12 cellular contexts compared by ENCODE assay signal in the genomic region with DNA sequence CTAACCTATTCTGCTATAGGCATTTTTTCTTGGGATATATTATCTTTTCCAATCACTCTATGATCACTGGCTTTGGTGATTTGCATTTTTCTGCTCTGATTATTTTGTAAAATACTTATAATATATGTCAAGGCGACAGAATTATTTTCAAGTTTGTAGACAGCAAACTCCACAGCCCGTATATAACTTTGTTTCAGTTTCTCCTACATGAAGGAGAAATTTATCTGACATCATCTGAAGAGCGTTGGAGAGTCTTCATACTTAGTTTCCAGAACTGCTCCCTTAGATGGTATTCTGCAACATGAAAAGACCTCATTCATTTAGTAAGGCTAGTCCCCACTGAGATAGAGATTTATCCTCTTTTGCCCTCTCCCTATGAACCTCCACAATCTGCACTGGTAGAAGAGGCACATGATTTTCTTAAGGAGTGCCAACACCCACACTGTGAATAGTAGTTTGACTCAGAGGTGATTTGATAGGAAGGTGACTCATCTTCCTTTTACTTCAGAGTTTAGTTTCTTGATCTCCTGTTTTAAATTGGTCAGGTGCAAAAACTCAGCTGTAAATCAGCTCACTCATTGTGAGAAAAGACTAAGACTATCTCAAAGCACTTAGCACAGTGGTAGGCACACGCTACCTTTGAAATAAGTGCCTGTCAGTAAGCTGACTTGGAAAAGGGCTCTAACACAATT.
DNase-seq lines count a peak whose midpoint lies in the region; ATAC-seq and TF ChIP-seq lines count a peak whose summit lies in the region.
"Had no signal": no experiment of that assay in that cellular context is flagged by ENCODE, and none has a peak within 500 bp of the region (broad histone marks: within the 10 kb centered on the region; RNA-seq: fewer than 3 reads in every experiment).

No MANE protein-coding gene starts in this region.

- CTCF ChIA-PET in HEK293 (lab: Yijun Ruan, JAX), result interaction anchor here (0.6 kb wide), 1 partner anchor 110 kb away, joined by 4 read pairs; no protein-coding TSS in a partner anchor

- H3K4me3 ChIP-seq in HEK293 (ENCODE audit: low read depth, low read length), result no peak overlapping the region
- H3K4me3 ChIP-seq: K562 had no signal

- H3K36me3 Mint-ChIP-seq in activated T-helper 2 cell treated with anti-CD3 and anti-CD28 coated beads, Interferon-gamma antibody, Interleukin-2, Interleukin-4, amounts not matched to agents 10 μg/mL and 5 μg/mL and 100 μg/mL, durations not matched to agents 14 hours and 24 hours and 36 hours (ENCODE audit: low read depth), result no peaks in the 10 kb centered on the region
- H3K36me3 Mint-ChIP-seq: naive thymus-derived CD4-positive, alpha-beta T cell had no signal

- POLR2A ChIA-PET in HEK293 (lab: Yijun Ruan, JAX), result interaction anchor here (0.7 kb wide), 1 partner anchor 1973 kb away, joined by 3 read pairs; no protein-coding TSS in a partner anchor

- no peaks in the 10 kb centered on the region for H3K9me3 Mint-ChIP-seq in activated T-helper 2 cell treated with anti-CD3 and anti-CD28 coated beads, Interferon-gamma antibody, Interleukin-2, Interleukin-4, amounts not matched to agents 10 μg/mL and 5 μg/mL and 100 μg/mL, durations not matched to agents 14 hours and 24 hours and 36 hours

- H3K4me1 ChIP-seq in HEK293 (ENCODE audit: control insufficient read depth, insufficient read depth, low read length), result no peaks in the 10 kb centered on the region

- H3K27ac Mint-ChIP-seq in activated T-helper 2 cell treated with anti-CD3 and anti-CD28 coated beads, Interferon-gamma antibody, Interleukin-2, Interleukin-4, amounts not matched to agents 10 μg/mL and 5 μg/mL and 100 μg/mL, durations not matched to agents 14 hours and 24 hours and 36 hours, result no peak overlapping the region
- H3K27ac Mint-ChIP-seq: dendritic cell treated with granulocyte-macrophage colony-stimulating factor and Interleukin-4, amounts not matched to agents 40 ng/mL and 50 ng/mL, for 4 days; naive thymus-derived CD4-positive, alpha-beta T cell; T-helper 17 cell had no signal

- no peak for ATAC-seq in HG02852 (IDR thresholded peaks at IDR 0.05; ENCODE audit: unreplicated experiment)
- ATAC-seq: K562; naive thymus-derived CD4-positive, alpha-beta T cell; T-helper 17 cell had no signal

- H3K27ac ChIP-seq in HEK293 (ENCODE audit: extremely low read depth, low read depth, low read length), result no peak overlapping the region

- intact Hi-C loops in activated T-helper 2 cell treated with anti-CD3 and anti-CD28 coated beads, Interferon-gamma antibody, Interleukin-2, Interleukin-4, amounts not matched to agents 10 μg/mL and 5 μg/mL and 100 μg/mL, durations not matched to agents 14 hours and 24 hours and 36 hours (cut with micrococcal nuclease), result loop anchor here (2.0 kb wide), 1 partner anchor 473 kb away; no protein-coding TSS in a partner anchor

- peak overlapping the region; percentile 23 for H3K4me3 Mint-ChIP-seq in activated T-helper 2 cell treated with anti-CD3 and anti-CD28 coated beads, Interferon-gamma antibody, Interleukin-2, Interleukin-4, amounts not matched to agents 10 μg/mL and 5 μg/mL and 100 μg/mL, durations not matched to agents 14 hours and 24 hours and 36 hours (ENCODE audit: low read depth)
- H3K4me3 Mint-ChIP-seq: dendritic cell treated with granulocyte-macrophage colony-stimulating factor and Interleukin-4, amounts not matched to agents 40 ng/mL and 50 ng/mL, for 4 days; naive thymus-derived CD4-positive, alpha-beta T cell; T-helper 17 cell had no signal

- no peak for TF ChIP-seq CTCF in HEK293 (tag by site-specific recombination; IDR thresholded peaks at IDR 0.05)

- DNase-seq in AG08395 (ENCODE audit: low spot score), result peak; percentile 21
- no peak for DNase-seq in activated T-helper 2 cell treated with anti-CD3 and anti-CD28 coated beads, Interferon-gamma antibody, Interleukin-2, Interleukin-4, amounts not matched to agents 10 μg/mL and 5 μg/mL and 100 μg/mL, durations not matched to agents 14 hours and 24 hours and 36 hours (ENCODE audit: low spot score)
- peak; percentile 75 for DNase-seq in kidney tubule cell (ENCODE audit: low spot score)
- no peak for DNase-seq in SIG-M5 treated with dmso at 0.1 percent for 504 hours (lab: John Stamatoyannopoulos, UW; ENCODE audit: unreplicated experiment)
- no peak for DNase-seq in activated effector memory CD4-positive, alpha-beta T cell treated with anti-CD3 and anti-CD28 coated beads, Interleukin-2, amount 50 U/mL, for 16 hours
- DNase-seq in activated CD4-positive, alpha-beta T cell treated with anti-CD3 and anti-CD28 coated beads, Interleukin-2, amount 50 U/mL, for 4 hours, result no peak
- DNase-seq: naive thymus-derived CD4-positive, alpha-beta T cell; T-helper 17 cell had no signal

- H3K9me3 ChIP-seq in HEK293 (ENCODE audit: control insufficient read depth, insufficient read depth, low read depth, low read length), result no peaks in the 10 kb centered on the region

- no peaks in the 10 kb centered on the region for H3K36me3 ChIP-seq in HEK293 (ENCODE audit: control insufficient read depth in 2 of 2, insufficient read depth in 1 of 2, low read length in 2 of 2)

- peaks cover 7% of the 10 kb centered on the region for H3K4me1 Mint-ChIP-seq in activated T-helper 2 cell treated with anti-CD3 and anti-CD28 coated beads, Interferon-gamma antibody, Interleukin-2, Interleukin-4, amounts not matched to agents 10 μg/mL and 5 μg/mL and 100 μg/mL, durations not matched to agents 14 hours and 24 hours and 36 hours (ENCODE audit: low read depth)
- H3K4me1 Mint-ChIP-seq: T-helper 17 cell had no signal

- no peaks in the 10 kb centered on the region for H3K27me3 Mint-ChIP-seq in activated T-helper 2 cell treated with anti-CD3 and anti-CD28 coated beads, Interferon-gamma antibody, Interleukin-2, Interleukin-4, amounts not matched to agents 10 μg/mL and 5 μg/mL and 100 μg/mL, durations not matched to agents 14 hours and 24 hours and 36 hours (ENCODE audit: low read depth)
- H3K27me3 Mint-ChIP-seq: dendritic cell treated with granulocyte-macrophage colony-stimulating factor and Interleukin-4, amounts not matched to agents 40 ng/mL and 50 ng/mL, for 4 days; naive thymus-derived CD4-positive, alpha-beta T cell; T-helper 17 cell had no signal

TF ChIP-seq in HEK293, 187 proteins besides CTCF, POLR2A, EP300 and RAD21 (continues in another document):
- TF ChIP-seq YY1 (tag by site-specific recombination; IDR thresholded peaks at IDR 0.05) (no peak), KLF8 (tag by site-specific recombination; IDR thresholded peaks at IDR 0.05) (no peak), ZNF146 (tag by site-specific recombination; IDR thresholded peaks at IDR 0.05) (no peak), ZNF654 (tag by site-specific recombination; IDR thresholded peaks at IDR 0.05; ENCODE audit: low read depth) (no peak), ZBTB1 (tag by site-specific recombination; IDR thresholded peaks at IDR 0.05) (no peak), PRDM1 (tag by site-specific recombination; IDR thresholded peaks at IDR 0.05) (peak; percentile 8; the same call in 1 of the 2 replicates), ZNF837 (tag by site-specific recombination; IDR thresholded peaks at IDR 0.05) (no peak)
- TF ChIP-seq, protein P1, sequence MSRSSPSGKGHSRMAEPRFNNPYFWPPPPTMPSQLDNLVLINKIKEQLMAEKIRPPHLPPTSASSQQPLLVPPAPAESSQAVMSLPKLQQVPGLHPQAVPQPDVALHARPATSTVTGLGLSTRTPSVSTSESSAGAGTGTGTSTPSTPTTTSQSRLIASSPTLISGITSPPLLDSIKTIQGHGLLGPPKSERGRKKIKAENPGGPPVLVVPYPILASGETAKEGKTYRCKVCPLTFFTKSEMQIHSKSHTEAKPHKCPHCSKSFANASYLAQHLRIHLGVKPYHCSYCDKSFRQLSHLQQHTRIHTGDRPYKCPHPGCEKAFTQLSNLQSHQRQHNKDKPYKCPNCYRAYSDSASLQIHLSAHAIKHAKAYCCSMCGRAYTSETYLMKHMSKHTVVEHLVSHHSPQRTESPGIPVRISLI (tag by site-specific recombination; IDR thresholded peaks at IDR 0.05), result no peak
- TF ChIP-seq, protein P2, sequence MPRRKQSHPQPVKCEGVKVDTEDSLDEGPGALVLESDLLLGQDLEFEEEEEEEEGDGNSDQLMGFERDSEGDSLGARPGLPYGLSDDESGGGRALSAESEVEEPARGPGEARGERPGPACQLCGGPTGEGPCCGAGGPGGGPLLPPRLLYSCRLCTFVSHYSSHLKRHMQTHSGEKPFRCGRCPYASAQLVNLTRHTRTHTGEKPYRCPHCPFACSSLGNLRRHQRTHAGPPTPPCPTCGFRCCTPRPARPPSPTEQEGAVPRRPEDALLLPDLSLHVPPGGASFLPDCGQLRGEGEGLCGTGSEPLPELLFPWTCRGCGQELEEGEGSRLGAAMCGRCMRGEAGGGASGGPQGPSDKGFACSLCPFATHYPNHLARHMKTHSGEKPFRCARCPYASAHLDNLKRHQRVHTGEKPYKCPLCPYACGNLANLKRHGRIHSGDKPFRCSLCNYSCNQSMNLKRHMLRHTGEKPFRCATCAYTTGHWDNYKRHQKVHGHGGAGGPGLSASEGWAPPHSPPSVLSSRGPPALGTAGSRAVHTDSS (tag by site-specific recombination; IDR thresholded peaks at IDR 0.05), result no peak
- TF ChIP-seq, protein P3, sequence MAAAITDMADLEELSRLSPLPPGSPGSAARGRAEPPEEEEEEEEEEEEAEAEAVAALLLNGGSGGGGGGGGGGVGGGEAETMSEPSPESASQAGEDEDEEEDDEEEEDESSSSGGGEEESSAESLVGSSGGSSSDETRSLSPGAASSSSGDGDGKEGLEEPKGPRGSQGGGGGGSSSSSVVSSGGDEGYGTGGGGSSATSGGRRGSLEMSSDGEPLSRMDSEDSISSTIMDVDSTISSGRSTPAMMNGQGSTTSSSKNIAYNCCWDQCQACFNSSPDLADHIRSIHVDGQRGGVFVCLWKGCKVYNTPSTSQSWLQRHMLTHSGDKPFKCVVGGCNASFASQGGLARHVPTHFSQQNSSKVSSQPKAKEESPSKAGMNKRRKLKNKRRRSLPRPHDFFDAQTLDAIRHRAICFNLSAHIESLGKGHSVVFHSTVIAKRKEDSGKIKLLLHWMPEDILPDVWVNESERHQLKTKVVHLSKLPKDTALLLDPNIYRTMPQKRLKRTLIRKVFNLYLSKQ (tag by site-specific recombination; IDR thresholded peaks at IDR 0.05; ENCODE audit: borderline replicate concordance), result no peak

Comparison
In these comparisons a context has a peak if more than half of its experiments do, and no peak if none do; other contexts are left out.
1. DNase-seq: peak in AG08395 (single experiment) and kidney tubule cell (single experiment); none in activated T-helper 2 cell treated with anti-CD3 and anti-CD28 coated beads, Interferon-gamma antibody, Interleukin-2, Interleukin-4, amounts not matched to agents 10 μg/mL and 5 μg/mL and 100 μg/mL, durations not matched to agents 14 hours and 24 hours and 36 hours (single experiment), SIG-M5 treated with dmso at 0.1 percent for 504 hours (single experiment), activated effector memory CD4-positive, alpha-beta T cell treated with anti-CD3 and anti-CD28 coated beads, Interleukin-2, amount 50 U/mL, for 16 hours (single experiment) and activated CD4-positive, alpha-beta T cell treated with anti-CD3 and anti-CD28 coated beads, Interleukin-2, amount 50 U/mL, for 4 hours (0 of 2).